ENCODE assay signal across 8 cellular contexts in the genomic region with DNA sequence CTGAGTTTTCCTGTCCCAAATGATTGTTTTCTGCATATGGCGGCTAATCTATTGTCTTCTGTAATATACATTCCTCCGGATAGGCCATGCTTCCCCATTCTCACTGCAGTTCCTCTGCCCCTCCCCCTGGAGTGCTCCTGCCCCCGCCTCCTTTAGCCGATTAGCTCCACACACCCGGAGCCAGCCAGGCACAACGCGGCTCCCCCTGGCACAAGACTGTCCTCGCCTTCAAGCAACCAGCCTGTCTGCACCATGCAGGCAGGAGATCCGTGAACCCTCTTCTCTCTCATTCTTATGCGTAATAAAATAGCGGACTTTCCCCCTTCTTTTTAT. TPM values are rescaled to one million over a fixed set of nuclear protein-coding genes. Genes with fewer than 3 reads are reported as not detected.
DNase-seq lines count a peak whose midpoint lies in the region; ATAC-seq and TF ChIP-seq lines count a peak whose summit lies in the region.

No MANE protein-coding gene starts in this region.

- H2AFZ ChIP-seq in neural progenitor cell (replicated peaks), result peak overlapping the region; percentile 12

- H3K9me3 ChIP-seq in endocrine pancreas (ENCODE audit: control insufficient read depth, low read length), result no peaks in the 10 kb centered on the region
- no peaks in the 10 kb centered on the region for H3K9me3 ChIP-seq in neural progenitor cell (ENCODE audit: low read depth)

- H3F3A ChIP-seq in neural progenitor cell (ENCODE audit: low read depth), result peaks cover 41% of the 10 kb centered on the region

- no peaks in the 10 kb centered on the region for H4K20me1 ChIP-seq in neural progenitor cell (ENCODE audit: low read depth)

- H3K36me3 Mint-ChIP-seq in activated T-cell treated with anti-CD3 and anti-CD28 coated beads, Interleukin-2, amount 50 U/mL, for 4 hours (ENCODE audit: insufficient read depth), result no peaks in the 10 kb centered on the region
- H3K36me3 Mint-ChIP-seq in neural progenitor cell, result no peaks in the 10 kb centered on the region

- no peak overlapping the region for H3K9ac ChIP-seq in endocrine pancreas (ENCODE audit: control insufficient read depth, insufficient read depth, low read length)
- H3K9ac ChIP-seq in neural progenitor cell, result no peak overlapping the region

- peak overlapping the region; percentile 64 for H3K4me3 Mint-ChIP-seq in activated T-cell treated with anti-CD3 and anti-CD28 coated beads, Interleukin-2, amount 50 U/mL, for 4 hours
- peak overlapping the region; percentile 88 for H3K4me3 Mint-ChIP-seq in neural progenitor cell

- H3K79me2 ChIP-seq in neural progenitor cell (ENCODE audit: low read depth), result no peaks in the 10 kb centered on the region

- H3K27ac ChIP-seq in neural progenitor cell, result no peak overlapping the region

- TF ChIP-seq CTCF in neural progenitor cell (IDR thresholded peaks at IDR 0.05), result no peak

- H3K27me3 ChIP-seq in endocrine pancreas (ENCODE audit: control insufficient read depth, insufficient read depth, low read length) (no peaks in the 10 kb centered on the region), neural progenitor cell (peaks cover 37% of the 10 kb centered on the region)

- H3K36me3 ChIP-seq in endocrine pancreas (ENCODE audit: control insufficient read depth, insufficient read depth, low read length), result no peaks in the 10 kb centered on the region
- H3K36me3 ChIP-seq in neural progenitor cell, result no peaks in the 10 kb centered on the region

- H3K4me3 ChIP-seq in endocrine pancreas (ENCODE audit: control insufficient read depth, insufficient read depth, low read length) (peak overlapping the region; percentile 9), neural progenitor cell (peak overlapping the region; percentile 61)

- peak overlapping the region; percentile 90 for H3K27ac Mint-ChIP-seq in neural progenitor cell

- no peak for TF ChIP-seq POLR2A in GM18505 (IDR thresholded peaks at IDR 0.05; ENCODE audit: borderline replicate concordance, extremely low read depth, insufficient read depth, insufficient read length)

- H3K4me1 ChIP-seq in endocrine pancreas (ENCODE audit: control insufficient read depth, insufficient read depth, low read length), result no peaks in the 10 kb centered on the region
- H3K4me1 ChIP-seq in neural progenitor cell, result peaks cover 28% of the 10 kb centered on the region

- H3K9me3 Mint-ChIP-seq in activated T-cell treated with anti-CD3 and anti-CD28 coated beads, Interleukin-2, amount 50 U/mL, for 4 hours, result no peaks in the 10 kb centered on the region
- no peaks in the 10 kb centered on the region for H3K9me3 Mint-ChIP-seq in neural progenitor cell

- DNase-seq in activated T-cell treated with anti-CD3 and anti-CD28 coated beads, Interleukin-2, amount 50 U/mL, for 4 hours, result no peak
- DNase-seq in activated T-cell treated with anti-CD3 and anti-CD28 coated beads, Interleukin-2, amount 50 U/mL, for 48 hours, result no peak
- DNase-seq in NCI-H526 (lab: John Stamatoyannopoulos, UW) (peak; percentile 33 to 70), neural progenitor cell (ENCODE audit: low spot score) (peak; percentile 82), kidney glomerular epithelial cell (lab: John Stamatoyannopoulos, UW) (no peak)
- DNase-seq in activated CD4-positive, CD25-positive, alpha-beta regulatory T cell (lab: John Stamatoyannopoulos, UW), result no peak

- H3K4me2 ChIP-seq in neural progenitor cell, result peak overlapping the region; percentile 96

- H3K27me3 Mint-ChIP-seq in activated T-cell treated with anti-CD3 and anti-CD28 coated beads, Interleukin-2, amount 50 U/mL, for 4 hours (ENCODE audit: low read depth), result peaks cover 76% of the 10 kb centered on the region
- peaks cover 10% of the 10 kb centered on the region for H3K27me3 Mint-ChIP-seq in neural progenitor cell (ENCODE audit: insufficient read depth, low read depth)

- peaks cover 15% of the 10 kb centered on the region for H3K4me1 Mint-ChIP-seq in activated T-cell treated with anti-CD3 and anti-CD28 coated beads, Interleukin-2, amount 50 U/mL, for 4 hours (ENCODE audit: low read depth)
- peaks cover 29% of the 10 kb centered on the region for H3K4me1 Mint-ChIP-seq in neural progenitor cell

- peak in 1 of 2 donors; percentile 24 for ATAC-seq in activated T-cell treated with anti-CD3 and anti-CD28 coated beads, Interleukin-2, amount 50 U/mL, for 4 hours
- ATAC-seq in GM18505 (IDR thresholded peaks at IDR 0.05; ENCODE audit: unreplicated experiment), result no peak

RNA-seq across cellular contexts. Expression of gene SERTAD4, which starts 18.0 kb away (rescaled TPM):
- total RNA-seq in activated T-cell treated with anti-CD3 and anti-CD28 coated beads, Interleukin-2, amount 50 U/mL, for 4 hours, result not detected
- 2.5 and 2.8 TPM in 2 replicates for total RNA-seq in neural progenitor cell (ENCODE audit: low replicate concordance)

Comparison
In these comparisons a context has a peak if more than half of its experiments do, and no peak if none do; other contexts are left out.
1. DNase-seq: peak in NCI-H526 (2 of 2) and neural progenitor cell (single experiment); none in activated T-cell treated with anti-CD3 and anti-CD28 coated beads, Interleukin-2, amount 50 U/mL, for 4 hours (single experiment), activated T-cell treated with anti-CD3 and anti-CD28 coated beads, Interleukin-2, amount 50 U/mL, for 48 hours (0 of 2), kidney glomerular epithelial cell (single experiment) and activated CD4-positive, CD25-positive, alpha-beta regulatory T cell (0 of 4).